ENCODE assay signal across 2 cellular contexts in genomic region chr10:84599254-84599653, GRCh38.
TF ChIP-seq lines count a peak whose summit lies in the region.

No MANE protein-coding gene starts in this region.

TF ChIP-seq in HepG2, 621 proteins besides CTCF, POLR2A, EP300 and RAD21:
- TF ChIP-seq DBP (CRISPR knock-in tag; IDR thresholded peaks at IDR 0.05; ENCODE audit: not compliant biosample characterization) (no peak), MTA1 (CRISPR knock-in tag; IDR thresholded peaks at IDR 0.05; ENCODE audit: borderline replicate concordance) (no peak), CBFB (CRISPR knock-in tag; IDR thresholded peaks at IDR 0.05) (no peak), ZBTB20 (CRISPR knock-in tag; IDR thresholded peaks at IDR 0.05; ENCODE audit: borderline replicate concordance, low read depth) (no peak), HNRNPLL (IDR thresholded peaks at IDR 0.05; ENCODE audit: low read depth, low read length, poor library complexity, severe bottlenecking) (no peak), ZSCAN22 (CRISPR knock-in tag; IDR thresholded peaks at IDR 0.05) (no peak), FOSL1 (CRISPR knock-in tag; IDR thresholded peaks at IDR 0.05; ENCODE audit: borderline replicate concordance) (no peak), TBX2 (CRISPR knock-in tag; IDR thresholded peaks at IDR 0.05; ENCODE audit: borderline replicate concordance) (no peak), PRDM15 (CRISPR knock-in tag; IDR thresholded peaks at IDR 0.05) (no peak), TBP (CRISPR knock-in tag; IDR thresholded peaks at IDR 0.05) (no peak), CCAR2 (optimal IDR thresholded peaks at IDR 0.05; ENCODE audit: low read depth, low read length) (no peak), SIN3A (IDR thresholded peaks at IDR 0.05; ENCODE audit: borderline replicate concordance, low read depth, low read length) (no peak), FOXP4 (CRISPR knock-in tag; IDR thresholded peaks at IDR 0.05) (no peak), RFX3 (CRISPR knock-in tag; IDR thresholded peaks at IDR 0.05) (no peak), ZNF501 (CRISPR knock-in tag; IDR thresholded peaks at IDR 0.05) (no peak), ZNF24 (IDR thresholded peaks at IDR 0.05) (no peak), ZNF878 (CRISPR knock-in tag; IDR thresholded peaks at IDR 0.05) (no peak), TCF7 (IDR thresholded peaks at IDR 0.05; ENCODE audit: low read depth) (no peak), TEAD3 (CRISPR knock-in tag; optimal IDR thresholded peaks at IDR 0.05; ENCODE audit: borderline replicate concordance) (no peak), JUND (CRISPR knock-in tag; IDR thresholded peaks at IDR 0.05) (no peak)

TF ChIP-seq in K562, 482 proteins besides CTCF, POLR2A, EP300 and RAD21:
- no peak for TF ChIP-seq PYGO2 (tag; IDR thresholded peaks at IDR 0.05)
- no peak for TF ChIP-seq ZNF311 (CRISPR knock-in tag; IDR thresholded peaks at IDR 0.05)
- TF ChIP-seq ZKSCAN1 (IDR thresholded peaks at IDR 0.05; ENCODE audit: low read depth, low read length): no peak
- TF ChIP-seq ZBTB7A (IDR thresholded peaks at IDR 0.05; ENCODE audit: borderline replicate concordance, control insufficient read depth, low read depth, low read length): no peak
- TF ChIP-seq ZNF239 (CRISPR knock-in tag; IDR thresholded peaks at IDR 0.05): no peak
- no peak for TF ChIP-seq NFYB (IDR thresholded peaks at IDR 0.05; ENCODE audit: extremely low read depth, insufficient read length)
- TF ChIP-seq ZNF830 (CRISPR knock-in tag; IDR thresholded peaks at IDR 0.05): no peak
- TF ChIP-seq ZBED1 (IDR thresholded peaks at IDR 0.05): no peak
- TF ChIP-seq ZC3H4 (CRISPR knock-in tag; IDR thresholded peaks at IDR 0.05; ENCODE audit: borderline replicate concordance): no peak
- TF ChIP-seq ADNP (tag; IDR thresholded peaks at IDR 0.05): no peak
- no peak for TF ChIP-seq MBD1 (CRISPR knock-in tag; IDR thresholded peaks at IDR 0.05)
